10 cellular contexts compared by ENCODE assay signal in genomic region chr9:127637322-127637847, GRCh38. TPM values are rescaled to one million over a fixed set of nuclear protein-coding genes. Genes with fewer than 3 reads are reported as not detected.
DNase-seq lines count a peak whose midpoint lies in the region; ATAC-seq and TF ChIP-seq lines count a peak whose summit lies in the region.
"Had no signal": no experiment of that assay in that cellular context is flagged by ENCODE, and none has a peak within 500 bp of the region (broad histone marks: within the 10 kb centered on the region; RNA-seq: fewer than 3 reads in every experiment).

No MANE protein-coding gene starts in this region.

- DNase-seq in AG08396 (ENCODE audit: low spot score): peak; percentile 61
- peak; percentile 28 for DNase-seq in NB4 (ENCODE audit: low read depth)
- DNase-seq in cardiac fibroblast (ENCODE audit: low read depth in 2 of 2): peak; percentile 90
- DNase-seq in mesenchymal stem cell: peak; percentile 74
- no peak for DNase-seq in HAP-1 (ENCODE audit: low spot score in 2 of 2)
- no peak for DNase-seq in inferior parietal cortex (ENCODE audit: extremely low spot score)
- DNase-seq in D341Med (ENCODE audit: low spot score): no peak
- DNase-seq: activated T-cell treated with anti-CD3 and anti-CD28 coated beads, Interleukin-2, amount 50 U/mL, for 72 hours; DND-41 had no signal

- H2BK12ac ChIP-seq in mesenchymal stem cell (ENCODE audit: low read length in 2 of 2): no peak overlapping the region

- H3K9me3 ChIP-seq in mesenchymal stem cell (ENCODE audit: control insufficient read depth, low read length) (no peaks in the 10 kb centered on the region), HAP-1 (no peaks in the 10 kb centered on the region)

- H3K27me3 ChIP-seq in mesenchymal stem cell (ENCODE audit: control insufficient read depth in 1 of 2, insufficient read depth in 1 of 2, low read length in 2 of 2): no peaks in the 10 kb centered on the region
- no peaks in the 10 kb centered on the region for H3K27me3 ChIP-seq in HAP-1 (ENCODE audit: low read depth)

- H2BK120ac ChIP-seq in mesenchymal stem cell (ENCODE audit: low read depth, low read length): no peak overlapping the region

- no peak overlapping the region for H3K14ac ChIP-seq in mesenchymal stem cell (ENCODE audit: low read length in 2 of 2)

- no peak overlapping the region for H2BK5ac ChIP-seq in mesenchymal stem cell (ENCODE audit: low read depth, low read length, poor library complexity, severe bottlenecking)

- TF ChIP-seq CTCF in NB4 (IDR thresholded peaks at IDR 0.05; ENCODE audit: low read depth, low read length): no peak
- no peak for TF ChIP-seq CTCF in cardiac fibroblast (IDR thresholded peaks at IDR 0.05; ENCODE audit: low read depth, low read length)

- WGBS in mesenchymal stem cell: 78% methylated on average over 6 of the region's 11 CpGs

- H2AK5ac ChIP-seq in mesenchymal stem cell (ENCODE audit: low read length, severe bottlenecking): no peak overlapping the region

- in situ Hi-C loops in HAP-1 (cut with MboI; ENCODE audit: low sequenced_read_pairs): no loop called here

- ATAC-seq in GM18517 (IDR thresholded peaks at IDR 0.05; ENCODE audit: unreplicated experiment): no peak
- ATAC-seq: activated T-cell treated with anti-CD3 and anti-CD28 coated beads, Interleukin-2, amount 50 U/mL, for 72 hours had no signal

- H3K4me1 ChIP-seq in mesenchymal stem cell (ENCODE audit: control insufficient read depth, insufficient read depth, low read depth, low read length): peaks cover 3% of the 10 kb centered on the region
- peaks cover 2% of the 10 kb centered on the region; the same call in 1 of the 2 replicates for H3K4me1 ChIP-seq in HAP-1

- H3K4me2 ChIP-seq in mesenchymal stem cell (ENCODE audit: low read length, poor library complexity, severe bottlenecking): no peak overlapping the region

- H3K79me1 ChIP-seq in mesenchymal stem cell (replicated peaks; ENCODE audit: low read length, poor library complexity, severe bottlenecking): peaks cover 17% of the 10 kb centered on the region

- no peak overlapping the region for H4K91ac ChIP-seq in mesenchymal stem cell (ENCODE audit: low read length)

- H3K27ac ChIP-seq in mesenchymal stem cell (ENCODE audit: low read length, poor library complexity, severe bottlenecking): no peak overlapping the region

- H2AFZ ChIP-seq in mesenchymal stem cell (ENCODE audit: low read depth, low read length): no peak overlapping the region

- H4K8ac ChIP-seq in mesenchymal stem cell (ENCODE audit: low read length): no peak overlapping the region

- peaks cover 4 to 10% of the 10 kb centered on the region in 2 experiments for H3K36me3 ChIP-seq in mesenchymal stem cell (ENCODE audit: control insufficient read depth in 1 of 2, insufficient read depth in 2 of 2, low read depth in 1 of 2, low read length in 2 of 2)
- no peaks in the 10 kb centered on the region for H3K36me3 ChIP-seq in HAP-1 (replicated peaks)

- H3K4me3 ChIP-seq in NB4 (ENCODE audit: low read depth, low read length) (no peak overlapping the region), cardiac fibroblast (replicated peaks in 1 of 2; ENCODE audit: low read depth in 2 of 2, low read length in 2 of 2) (peak overlapping the region in 1 of 2 donors; percentile 8), mesenchymal stem cell (ENCODE audit: insufficient read depth in 1 of 2, low read depth in 1 of 2, low read length in 2 of 2) (peak overlapping the region in 1 of 2 experiments; percentile 22), HAP-1 (no peak overlapping the region)

- H2BK15ac ChIP-seq in mesenchymal stem cell (ENCODE audit: low read depth, poor library complexity, severe bottlenecking): no peak overlapping the region

- TF ChIP-seq POLR2A in NB4 (IDR thresholded peaks at IDR 0.05; ENCODE audit: extremely low read depth, insufficient read length): no peak

- H3K23ac ChIP-seq in mesenchymal stem cell (ENCODE audit: low read length in 2 of 2): no peak overlapping the region

- peak overlapping the region; percentile 64 for H3K9ac ChIP-seq in mesenchymal stem cell (ENCODE audit: low read length)

- no peak overlapping the region for H3K4ac ChIP-seq in mesenchymal stem cell (ENCODE audit: low read depth in 1 of 2, low read length in 2 of 2)

- no peak overlapping the region for H3K18ac ChIP-seq in mesenchymal stem cell (ENCODE audit: low read depth in 1 of 2, low read length in 2 of 2)

RNA-seq across cellular contexts. Expression of gene STXBP1, which starts 25.3 kb away (rescaled TPM):
- 41.1 TPM for polyA plus RNA-seq in mesenchymal stem cell (2013, experiment 1 of 2)
- polyA plus RNA-seq in mesenchymal stem cell (2013, experiment 2 of 2): 40.3 TPM

Comparison
In these comparisons a context has a peak if more than half of its experiments do, and no peak if none do; other contexts are left out.
1. DNase-seq: peak in AG08396 (single experiment), NB4 (single experiment), cardiac fibroblast (2 of 2) and mesenchymal stem cell (single experiment); none in HAP-1 (0 of 2), inferior parietal cortex (single experiment) and D341Med (single experiment).